21 cellular contexts compared by ENCODE assay signal in the genomic region with DNA sequence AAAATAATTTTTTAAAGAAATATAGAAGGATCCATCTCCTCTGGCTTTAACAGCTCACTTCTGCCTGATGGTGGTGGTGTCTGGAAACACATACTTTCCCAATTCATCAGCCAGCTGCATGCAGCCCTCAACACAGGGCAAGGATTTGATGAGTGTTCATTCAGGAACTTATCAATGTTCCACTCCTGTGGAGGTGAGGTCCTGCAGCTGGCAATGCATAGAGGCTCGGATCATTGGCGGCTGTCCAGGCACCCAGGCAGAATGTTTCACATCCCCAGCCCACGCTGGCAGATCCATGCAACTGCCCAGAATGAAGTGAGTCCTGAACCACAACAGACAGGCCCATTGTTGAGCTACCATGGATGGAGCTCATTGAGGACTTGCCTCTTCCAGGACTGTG. TPM values are rescaled to one million over a fixed set of nuclear protein-coding genes. Genes with fewer than 3 reads are reported as not detected.
DNase-seq lines count a peak whose midpoint lies in the region; ATAC-seq and TF ChIP-seq lines count a peak whose summit lies in the region.
"Had no signal": no experiment of that assay in that cellular context is flagged by ENCODE, and none has a peak within 500 bp of the region (broad histone marks: within the 10 kb centered on the region; RNA-seq: fewer than 3 reads in every experiment).

No MANE protein-coding gene starts in this region.

- H3K9me3 Mint-ChIP-seq in osteocyte (ENCODE audit: unreplicated experiment): no peaks in the 10 kb centered on the region
- H3K9me3 Mint-ChIP-seq: CD4-positive, alpha-beta T cell; GM23338; naive thymus-derived CD8-positive, alpha-beta T cell had no signal

- ATAC-seq in GM21526 (IDR thresholded peaks at IDR 0.05; ENCODE audit: low FRiP score, unreplicated experiment): no peak
- ATAC-seq in left colon: no peak
- ATAC-seq: activated CD8-positive, alpha-beta memory T cell treated with anti-CD3 and anti-CD28 coated beads, Interleukin-2, amount 10 ng/mL, durations not matched to agents 7 days and 5 days; GM23338; naive thymus-derived CD8-positive, alpha-beta T cell; right cardiac atrium had no signal

- POLR2A ChIA-PET in RWPE1 (lab: Yijun Ruan, JAX; ENCODE audit: low non-redundant PET) (no interaction called here), HEK293T (lab: Yijun Ruan, JAX) (no interaction called here)

- no peak overlapping the region for H3K27ac Mint-ChIP-seq in osteocyte (ENCODE audit: unreplicated experiment)
- H3K27ac Mint-ChIP-seq: activated CD8-positive, alpha-beta memory T cell treated with anti-CD3 and anti-CD28 coated beads, Interleukin-2, amount 10 ng/mL, durations not matched to agents 7 days and 5 days; CD4-positive, alpha-beta T cell; GM23338; IgD-negative memory B cell; naive thymus-derived CD8-positive, alpha-beta T cell had no signal

- DNase-seq in GM03348 (ENCODE audit: low spot score) (peak; percentile 59), RWPE1 (ENCODE audit: low spot score) (peak; percentile 57), epithelial cell of esophagus (ENCODE audit: low read depth) (peak; percentile 79), osteocyte (ENCODE audit: extremely low spot score, unreplicated experiment) (peak; percentile 49), activated gamma-delta T cell (lab: John Stamatoyannopoulos, UW) (no peak), HEK293T (ENCODE audit: extremely low spot score) (no peak), left colon (no peak)
- DNase-seq: activated CD8-positive, alpha-beta memory T cell treated with anti-CD3 and anti-CD28 coated beads, Interleukin-2, amount 10 ng/mL, durations not matched to agents 7 days and 5 days; activated naive CD4-positive, alpha-beta T cell treated with Interleukin-2 at 50 U/mL for 16 hours; caudate nucleus; CD4-positive, alpha-beta T cell; left ventricle myocardium inferior; naive thymus-derived CD8-positive, alpha-beta T cell; NCI-H2227 treated with DMSO at 0.1 percent for 48 hours; right cardiac atrium; stimulated activated CD4-positive, alpha-beta T cell treated with anti-CD3 and anti-CD28 coated beads, Interleukin-4, amount 100 ng/mL, for 1 hour had no signal

- peaks cover 3% of the 10 kb centered on the region for H3K27me3 Mint-ChIP-seq in osteocyte (ENCODE audit: unreplicated experiment)

- H3K4me1 Mint-ChIP-seq in osteocyte (ENCODE audit: unreplicated experiment): no peaks in the 10 kb centered on the region
- H3K4me1 Mint-ChIP-seq: activated CD8-positive, alpha-beta memory T cell treated with anti-CD3 and anti-CD28 coated beads, Interleukin-2, amount 10 ng/mL, durations not matched to agents 7 days and 5 days; GM23338; naive thymus-derived CD8-positive, alpha-beta T cell had no signal

- TF ChIP-seq CTCF in RWPE1 (conservative IDR thresholded peaks at IDR 0.05; ENCODE audit: low read depth) (no peak), epithelial cell of esophagus (IDR thresholded peaks at IDR 0.05; ENCODE audit: insufficient read depth, low read depth, low read length, missing control alignments) (no peak), osteocyte (IDR thresholded peaks at IDR 0.05) (no peak)

- no peaks in the 10 kb centered on the region for H3K36me3 Mint-ChIP-seq in osteocyte (ENCODE audit: unreplicated experiment)
- H3K36me3 Mint-ChIP-seq: activated CD8-positive, alpha-beta memory T cell treated with anti-CD3 and anti-CD28 coated beads, Interleukin-2, amount 10 ng/mL, durations not matched to agents 7 days and 5 days; IgD-negative memory B cell; naive thymus-derived CD8-positive, alpha-beta T cell had no signal

- intact Hi-C loops in left colon (cut with DNase I, micrococcal nuclease): no loop called here

- H3K4me3 ChIP-seq in epithelial cell of esophagus (ENCODE audit: low read length): no peak overlapping the region
- H3K4me3 ChIP-seq: GM23338, hepatocyte, left ventricle myocardium inferior, tibial nerve had no signal

- no peak overlapping the region for H3K4me3 Mint-ChIP-seq in osteocyte (ENCODE audit: unreplicated experiment)
- H3K4me3 Mint-ChIP-seq: activated CD8-positive, alpha-beta memory T cell treated with anti-CD3 and anti-CD28 coated beads, Interleukin-2, amount 10 ng/mL, durations not matched to agents 7 days and 5 days; CD4-positive, alpha-beta T cell; GM23338; IgD-negative memory B cell; naive thymus-derived CD8-positive, alpha-beta T cell had no signal

- H3K27ac ChIP-seq in RWPE1: no peak overlapping the region
- H3K27ac ChIP-seq: hepatocyte, left ventricle myocardium inferior, tibial nerve had no signal

- CTCF ChIA-PET in RWPE1 (lab: Yijun Ruan, JAX) (interaction anchor here (0.5 to 5.6 kb wide), 2 partner anchors 9 to 19 kb away, joined by 3 to 29 read pairs; no protein-coding TSS in a partner anchor), HEK293T (lab: Yijun Ruan, JAX) (interaction anchor here (4.3 kb wide), 1 partner anchor 19 kb away, joined by 20 read pairs; no protein-coding TSS in a partner anchor)

TF ChIP-seq in HEK293T, 16 proteins besides CTCF, POLR2A, EP300 and RAD21:
- TF ChIP-seq CTBP1 (IDR thresholded peaks at IDR 0.05; ENCODE audit: borderline replicate concordance) (no peak), FOXK2 (IDR thresholded peaks at IDR 0.05) (no peak), HDGF (IDR thresholded peaks at IDR 0.05; ENCODE audit: borderline replicate concordance) (no peak), L3MBTL2 (conservative IDR thresholded peaks at IDR 0.05) (no peak), FOXA1 (IDR thresholded peaks at IDR 0.05) (no peak), FOXM1 (IDR thresholded peaks at IDR 0.05; ENCODE audit: borderline replicate concordance) (no peak), ELF4 (IDR thresholded peaks at IDR 0.05) (no peak), ZNF384 (IDR thresholded peaks at IDR 0.05) (no peak), BHLHE40 (IDR thresholded peaks at IDR 0.05; ENCODE audit: borderline replicate concordance) (no peak), ARNT (IDR thresholded peaks at IDR 0.05) (no peak)
- TF ChIP-seq, protein P1, sequence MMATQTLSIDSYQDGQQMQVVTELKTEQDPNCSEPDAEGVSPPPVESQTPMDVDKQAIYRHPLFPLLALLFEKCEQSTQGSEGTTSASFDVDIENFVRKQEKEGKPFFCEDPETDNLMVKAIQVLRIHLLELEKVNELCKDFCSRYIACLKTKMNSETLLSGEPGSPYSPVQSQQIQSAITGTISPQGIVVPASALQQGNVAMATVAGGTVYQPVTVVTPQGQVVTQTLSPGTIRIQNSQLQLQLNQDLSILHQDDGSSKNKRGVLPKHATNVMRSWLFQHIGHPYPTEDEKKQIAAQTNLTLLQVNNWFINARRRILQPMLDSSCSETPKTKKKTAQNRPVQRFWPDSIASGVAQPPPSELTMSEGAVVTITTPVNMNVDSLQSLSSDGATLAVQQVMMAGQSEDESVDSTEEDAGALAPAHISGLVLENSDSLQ (IDR thresholded peaks at IDR 0.05): no peak

RNA-seq across cellular contexts. Expression of gene KCNMA1, which starts 55.2 kb away (rescaled TPM):
- 95.5 and 98.1 TPM in 2 replicates for total RNA-seq in osteocyte
- total RNA-seq in left colon: 10 to 100 TPM; 49.9 to 76.2 TPM
- total RNA-seq: CD4-positive, alpha-beta T cell; naive thymus-derived CD8-positive, alpha-beta T cell had no signal

Comparison
In these comparisons a context has a peak if more than half of its experiments do, and no peak if none do; other contexts are left out.
1. DNase-seq: peak in GM03348 (single experiment), RWPE1 (single experiment), epithelial cell of esophagus (single experiment) and osteocyte (single experiment); none in activated gamma-delta T cell (single experiment), HEK293T (single experiment) and left colon (0 of 2).